8 cellular contexts compared by ENCODE assay signal in genomic region chr11:118435233-118435892, GRCh38. TPM values are rescaled to one million over a fixed set of nuclear protein-coding genes. Genes with fewer than 3 reads are reported as not detected.
DNase-seq lines count a peak whose midpoint lies in the region; ATAC-seq, FAIRE-seq and TF ChIP-seq lines count a peak whose summit lies in the region.

No MANE protein-coding gene starts in this region.

- TF ChIP-seq POLR2A in GM12891 (IDR thresholded peaks at IDR 0.05; ENCODE audit: low read depth, low read length): no peak

- H2AFZ ChIP-seq in astrocyte (ENCODE audit: low read depth, low read length): peak overlapping the region; percentile 87

- DNase-seq in GM12891 (ENCODE audit: insufficient read length, low spot score) (peak; percentile 56), NCI-H1930 (lab: John Stamatoyannopoulos, UW) (peak; percentile 54 to 76), astrocyte (ENCODE audit: low read depth) (peak; percentile 26), iPS DF 6.9 (ENCODE audit: low read depth, low spot score) (peak; percentile 76), foreskin melanocyte (no peak)
- peak; percentile 62 for DNase-seq in T-helper 2 cell treated with Interferon-gamma antibody and Interleukin-4, amounts not matched to agents 5 μg/mL and 100 μg/mL, for 36 hours (ENCODE audit: low spot score)

- peak overlapping the region; percentile 61 for H3K9ac ChIP-seq in astrocyte (ENCODE audit: low read length)

- peak; percentile 25 for ATAC-seq in HG02885 (IDR thresholded peaks at IDR 0.05; ENCODE audit: poor library complexity, unreplicated experiment)

- H3K4me1 ChIP-seq in astrocyte (ENCODE audit: insufficient read depth, low read length): peaks cover 24% of the 10 kb centered on the region
- no peaks in the 10 kb centered on the region for H3K4me1 ChIP-seq in iPS DF 6.9 (ENCODE audit: control insufficient read depth, insufficient read depth, low read length)

- H3K27ac Mint-ChIP-seq in T-helper 2 cell treated with Interferon-gamma antibody and Interleukin-4, amounts not matched to agents 5 μg/mL and 100 μg/mL, for 36 hours: peak overlapping the region; percentile 87
- H3K27ac Mint-ChIP-seq in astrocyte (ENCODE audit: unreplicated experiment): no peak overlapping the region

- peaks cover 37% of the 10 kb centered on the region for H3K4me1 Mint-ChIP-seq in T-helper 2 cell treated with Interferon-gamma antibody and Interleukin-4, amounts not matched to agents 5 μg/mL and 100 μg/mL, for 36 hours (ENCODE audit: low read depth)
- peaks cover 19% of the 10 kb centered on the region for H3K4me1 Mint-ChIP-seq in astrocyte (ENCODE audit: low read depth, unreplicated experiment)

- H3K79me2 ChIP-seq in astrocyte (ENCODE audit: insufficient read depth, low read length): peaks cover 39% of the 10 kb centered on the region

- H3K27me3 Mint-ChIP-seq in T-helper 2 cell treated with Interferon-gamma antibody and Interleukin-4, amounts not matched to agents 5 μg/mL and 100 μg/mL, for 36 hours (ENCODE audit: low read depth): peaks cover 5% of the 10 kb centered on the region
- no peaks in the 10 kb centered on the region for H3K27me3 Mint-ChIP-seq in astrocyte (ENCODE audit: low read depth, unreplicated experiment)

- H3K4me2 ChIP-seq in astrocyte (ENCODE audit: low read length): peak overlapping the region; percentile 90

- H3K27ac ChIP-seq in astrocyte (ENCODE audit: low read depth, low read length): peak overlapping the region; percentile 52
- H3K27ac ChIP-seq in iPS DF 6.9 (ENCODE audit: low read length): peak overlapping the region; percentile 14
- peak overlapping the region; percentile 47 to 97 (median 90) for H3K27ac ChIP-seq in skin epidermis

- H3K9me3 Mint-ChIP-seq in T-helper 2 cell treated with Interferon-gamma antibody and Interleukin-4, amounts not matched to agents 5 μg/mL and 100 μg/mL, for 36 hours: no peaks in the 10 kb centered on the region
- no peaks in the 10 kb centered on the region for H3K9me3 Mint-ChIP-seq in astrocyte (ENCODE audit: unreplicated experiment)

- peak overlapping the region; percentile 68 for H3K4me3 ChIP-seq in astrocyte (ENCODE audit: insufficient read depth, low read depth, low read length)
- peak overlapping the region; percentile 66; the same call in 1 of the 2 replicates for H3K4me3 ChIP-seq in iPS DF 6.9 (ENCODE audit: low read length)
- peak overlapping the region; percentile 66 to 97 (median 93) for H3K4me3 ChIP-seq in skin epidermis

- FAIRE-seq in GM12891 (lab: Jason Lieb, UNC): peak; percentile 84
- no peak for FAIRE-seq in astrocyte (lab: Jason Lieb, UNC)

- peak overlapping the region; percentile 94 for H3K4me3 Mint-ChIP-seq in T-helper 2 cell treated with Interferon-gamma antibody and Interleukin-4, amounts not matched to agents 5 μg/mL and 100 μg/mL, for 36 hours
- H3K4me3 Mint-ChIP-seq in astrocyte (ENCODE audit: unreplicated experiment): peak overlapping the region; percentile 89

- H3K27me3 ChIP-seq in astrocyte (ENCODE audit: insufficient read depth, low read length) (no peaks in the 10 kb centered on the region), iPS DF 6.9 (ENCODE audit: control insufficient read depth, insufficient read depth, low read length) (no peaks in the 10 kb centered on the region)

- H3K9me3 ChIP-seq in astrocyte (ENCODE audit: insufficient read depth, low read depth, low read length): no peaks in the 10 kb centered on the region
- H3K9me3 ChIP-seq in iPS DF 6.9 (ENCODE audit: control insufficient read depth, insufficient read depth, low read length): no peaks in the 10 kb centered on the region

- H3K36me3 Mint-ChIP-seq in T-helper 2 cell treated with Interferon-gamma antibody and Interleukin-4, amounts not matched to agents 5 μg/mL and 100 μg/mL, for 36 hours (ENCODE audit: low read depth): peaks cover 15% of the 10 kb centered on the region
- H3K36me3 Mint-ChIP-seq in astrocyte (ENCODE audit: low read depth, unreplicated experiment): peaks cover 2% of the 10 kb centered on the region

- no CpG with 5 or more reads among the region's 38 CpGs for WGBS in iPS DF 6.9 (ENCODE audit: insufficient coverage, insufficient read length)

- H4K20me1 ChIP-seq in astrocyte (ENCODE audit: insufficient read depth, low read length): peaks cover 36% of the 10 kb centered on the region

- no peak for TF ChIP-seq CTCF in astrocyte (IDR thresholded peaks at IDR 0.05; ENCODE audit: insufficient read depth, low read depth, low read length)

- no peaks in the 10 kb centered on the region for H3K36me3 ChIP-seq in astrocyte (ENCODE audit: insufficient read depth, low read length)
- H3K36me3 ChIP-seq in iPS DF 6.9 (ENCODE audit: control insufficient read depth, insufficient read depth, low read length): no peaks in the 10 kb centered on the region

TF ChIP-seq in GM12891, 5 proteins besides CTCF, POLR2A, EP300 and RAD21:
- TF ChIP-seq TAF1 (IDR thresholded peaks at IDR 0.05; ENCODE audit: low read depth, low read length): no peak
- TF ChIP-seq SPI1 (IDR thresholded peaks at IDR 0.05; ENCODE audit: low read depth, low read length): no peak
- peak; percentile 73 for TF ChIP-seq POU2F2 (IDR thresholded peaks at IDR 0.05; ENCODE audit: low read depth, low read length)
- 0 out of 2 replicates have a peak, but pooled peaks have one; percentile 28 for TF ChIP-seq POLR2AphosphoS5 (IDR thresholded peaks at IDR 0.05; ENCODE audit: low read depth, low read length)

RNA-seq across cellular contexts. Expression of gene KMT2A, which starts 0.9 kb away (rescaled TPM):
- polyA plus RNA-seq in GM12891 (2012; ENCODE audit: low read depth, missing spikeins): 15.3 TPM
- total RNA-seq in astrocyte: 58.7 and 60.0 TPM in 2 replicates

RNA-seq across cellular contexts. Expression of gene ATP5MG, which starts 34.0 kb away (rescaled TPM):
- polyA plus RNA-seq in GM12891 (2012; ENCODE audit: low read depth, missing spikeins): 515 TPM
- total RNA-seq in astrocyte: 182 and 194 TPM in 2 replicates

Comparison
In these comparisons a context has a peak if more than half of its experiments do, and no peak if none do; other contexts are left out.
1. H3K27ac ChIP-seq: peak in every context shown above with its lines; median percentile 90 in skin epidermis; 52 in astrocyte; 14 in iPS DF 6.9.